Comparison of ENCODE assay signal across 23 cellular contexts in genomic region chr13:111656439-111656838, GRCh38.
"Had no signal": no experiment of that assay in that cellular context is flagged by ENCODE, and none has a peak within 500 bp of the region (broad histone marks: within the 10 kb centered on the region; RNA-seq: fewer than 3 reads in every experiment).

No MANE protein-coding gene starts in this region.

- ATAC-seq: HepG2 had no signal

- H3K4me3 ChIP-seq: MG63, SJSA1, SK-N-MC had no signal

- H3K27ac ChIP-seq: SJSA1, SK-N-MC had no signal

- H3K36me3 ChIP-seq: MG63, SJSA1 had no signal

- H3K4me1 ChIP-seq: SJSA1 had no signal

- H3K9me3 ChIP-seq: MG63 had no signal

- DNase-seq: IMR-90, Karpas-422, KG1, MG63, NCI-H1092, NCI-H1105 treated with DMSO at 0.1 percent for 48 hours, NCI-H1417 treated with DMSO at 0.1 percent for 48 hours, NCI-H1694 treated with DMSO at 0.1 percent for 48 hours, NCI-H1930, NCI-H2081, NCI-H2107, NCI-H2171, NCI-H226, NCI-H446, NCI-H510A, NCI-H524 treated with DMSO at 0.1 percent for 48 hours, NCI-H774, Right ventricle myocardium superior, RPMI8226, SIG-M5 had no signal
